ENCODE assay signal across 8 cellular contexts in the genomic region with DNA sequence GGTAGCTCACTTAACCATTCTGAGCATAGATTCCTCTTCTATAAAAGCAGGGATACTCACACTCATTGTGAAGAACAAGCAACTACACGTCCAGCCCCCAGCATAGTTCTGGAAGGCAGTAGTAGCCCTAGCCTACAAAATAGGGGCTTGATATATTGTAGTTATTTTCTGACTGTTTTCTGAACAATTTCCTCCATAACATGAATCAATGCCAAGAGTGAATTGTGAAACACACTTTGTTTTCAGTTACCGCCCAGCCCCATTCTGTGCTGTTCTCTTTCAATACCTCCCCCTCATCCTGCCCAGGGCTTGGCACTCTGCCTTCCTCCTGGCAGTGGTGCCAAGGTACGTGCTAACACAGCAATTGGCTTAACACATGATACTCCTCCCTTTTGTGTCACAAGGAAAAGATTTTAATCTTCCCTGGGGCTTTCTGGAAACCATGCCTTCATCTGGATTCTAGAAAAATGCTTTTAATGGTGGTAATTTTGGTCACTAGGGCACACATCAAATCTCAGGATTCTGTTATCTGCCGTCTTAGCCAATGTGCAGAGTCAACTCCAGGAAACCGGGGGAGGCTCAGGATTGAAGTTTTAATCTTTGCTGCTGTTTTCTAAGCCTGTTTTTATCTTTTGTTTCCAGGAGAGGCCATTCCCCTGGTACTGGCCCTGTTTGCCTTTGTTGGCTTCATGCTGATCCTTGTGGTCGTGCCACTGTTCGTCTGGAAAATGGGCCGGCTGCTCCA. TPM values are rescaled to one million over a fixed set of nuclear protein-coding genes. Genes with fewer than 3 reads are reported as not detected.
DNase-seq lines count a peak whose midpoint lies in the region; ATAC-seq, FAIRE-seq and TF ChIP-seq lines count a peak whose summit lies in the region.

No MANE protein-coding gene starts in this region.

- no peaks in the 10 kb centered on the region for H3K79me1 ChIP-seq in mesendoderm (ENCODE audit: low read length)

- H4K5ac ChIP-seq in mesendoderm (ENCODE audit: low read length) = no peak overlapping the region

- H2AK5ac ChIP-seq in mesendoderm (ENCODE audit: low read length) = no peak overlapping the region

- peak overlapping the region in 1 of 11 experiments; percentile 6; a peak in 1 of 22 replicates for H3K27ac ChIP-seq in BLaER1 treated with 17β-estradiol and CSF1 and Interleukin-3, amounts not matched to agents 10 nM and 100 nM
- no peak overlapping the region for H3K27ac ChIP-seq in mesendoderm (ENCODE audit: low read depth, low read length)

- H3K4me3 ChIP-seq in BLaER1 treated with 17β-estradiol and CSF1 and Interleukin-3, amounts not matched to agents 10 nM and 100 nM = no peak overlapping the region
- H3K4me3 ChIP-seq in mucosa of descending colon (no peak overlapping the region), mesendoderm (ENCODE audit: low read length) (no peak overlapping the region)

- no peaks in the 10 kb centered on the region for H3K79me2 ChIP-seq in mesendoderm (ENCODE audit: control insufficient read depth, insufficient read depth, low read length)

- no peak overlapping the region for H3K56ac ChIP-seq in mesendoderm (ENCODE audit: low read length)

- H3K4me1 ChIP-seq in BLaER1 treated with 17β-estradiol and CSF1 and Interleukin-3, amounts not matched to agents 10 nM and 100 nM = peaks cover 10 to 25% (median 17%) of the 10 kb centered on the region in 10 experiments
- H3K4me1 ChIP-seq in mucosa of descending colon (ENCODE audit: low read depth) = peaks cover 15% of the 10 kb centered on the region
- no peaks in the 10 kb centered on the region for H3K4me1 ChIP-seq in mesendoderm (ENCODE audit: control insufficient read depth, low read depth, low read length)

- H3K9me3 ChIP-seq in BLaER1 treated with 17β-estradiol and CSF1 and Interleukin-3, amounts not matched to agents 10 nM and 100 nM (replicated peaks in 1 of 11) = no peaks in the 10 kb centered on the region
- no peaks in the 10 kb centered on the region for H3K9me3 ChIP-seq in mucosa of descending colon

- H4K20me1 ChIP-seq in BLaER1 treated with 17β-estradiol and CSF1 and Interleukin-3, amounts not matched to agents 10 nM and 100 nM = no peaks in the 10 kb centered on the region

- peak; percentile 24 for FAIRE-seq in colon (lab: Jason Lieb, UNC)

- peak overlapping the region in 6 of 11 experiments; percentile 8 to 59 (median 32); a peak in 9 of 22 replicates for H3K4me2 ChIP-seq in BLaER1 treated with 17β-estradiol and CSF1 and Interleukin-3, amounts not matched to agents 10 nM and 100 nM
- H3K4me2 ChIP-seq in mesendoderm (ENCODE audit: low read length) = no peak overlapping the region

- no peak overlapping the region for H2BK120ac ChIP-seq in mesendoderm (ENCODE audit: low read depth, low read length)

- intact Hi-C loops in mucosa of descending colon (cut with DNase I, micrococcal nuclease) = no loop called here

- no peaks in the 10 kb centered on the region for H3K27me3 ChIP-seq in BLaER1 treated with 17β-estradiol and CSF1 and Interleukin-3, amounts not matched to agents 10 nM and 100 nM
- no peaks in the 10 kb centered on the region for H3K27me3 ChIP-seq in mesendoderm (ENCODE audit: insufficient read depth, low read length, poor library complexity)

- H3K9ac ChIP-seq in BLaER1 treated with 17β-estradiol and CSF1 and Interleukin-3, amounts not matched to agents 10 nM and 100 nM = no peak overlapping the region
- H3K9ac ChIP-seq in mesendoderm (ENCODE audit: low read length) = no peak overlapping the region

- H3K18ac ChIP-seq in mesendoderm (ENCODE audit: low read length) = no peak overlapping the region

- no peaks in the 10 kb centered on the region for H3K36me3 ChIP-seq in BLaER1 treated with 17β-estradiol and CSF1 and Interleukin-3, amounts not matched to agents 10 nM and 100 nM
- H3K36me3 ChIP-seq in mucosa of descending colon (ENCODE audit: low read depth) (no peaks in the 10 kb centered on the region), mesendoderm (ENCODE audit: control insufficient read depth, insufficient read depth, low read length) (no peaks in the 10 kb centered on the region)

- no peak overlapping the region for H2BK15ac ChIP-seq in mesendoderm (replicated peaks; ENCODE audit: low read depth)

- TF ChIP-seq CTCF in mucosa of descending colon (IDR thresholded peaks at IDR 0.05) = no peak

- H2BK5ac ChIP-seq in mesendoderm (ENCODE audit: low read length) = no peak overlapping the region

- H3K4ac ChIP-seq in mesendoderm (ENCODE audit: low read depth, low read length) = no peak overlapping the region

- H4K8ac ChIP-seq in mesendoderm (ENCODE audit: low read depth, low read length) = no peak overlapping the region

- ATAC-seq in mucosa of descending colon = peak; percentile 98
- no peak for ATAC-seq in HG02798 (IDR thresholded peaks at IDR 0.05; ENCODE audit: poor library complexity, unreplicated experiment)
- no peak for ATAC-seq in HG03520 (IDR thresholded peaks at IDR 0.05; ENCODE audit: unreplicated experiment)

- no peak overlapping the region for H3K23ac ChIP-seq in mesendoderm (ENCODE audit: low read length)

- DNase-seq in NCI-H2029 (lab: John Stamatoyannopoulos, UW) (peak; percentile 65), mucosa of descending colon (peak; percentile 92 to 95 (median 92)), mesendoderm (no peak)
- no peak for DNase-seq in NK-92 treated with Interleukin-12 subunit alpha and Interleukin-12 subunit beta, amount 100 ng/mL, for 24 hours (lab: John Stamatoyannopoulos, UW)

- WGBS in mesendoderm (ENCODE audit: extremely low coverage, insufficient coverage, low lambda C conversion rate) = no CpG with 5 or more reads among the region's 8 CpGs

RNA-seq across cellular contexts. Expression of gene IL20RB, which starts 37.2 kb away (rescaled TPM):
- total RNA-seq in mucosa of descending colon = 1 to 10 TPM in 2 of 3 donors, under 1 TPM in 1; 0.60 to 1.7 (median 1.2) TPM
- 1.3 TPM for polyA plus RNA-seq in mesendoderm (2013, experiment 1 of 2)
- polyA plus RNA-seq in mesendoderm (2013, experiment 2 of 2) = 1.3 TPM

Comparison
In these comparisons a context has a peak if more than half of its experiments do, and no peak if none do; other contexts are left out.
1. DNase-seq: peak in NCI-H2029 (single experiment) and mucosa of descending colon (3 of 3); none in NK-92 treated with Interleukin-12 subunit alpha and Interleukin-12 subunit beta, amount 100 ng/mL, for 24 hours (single experiment) and mesendoderm (single experiment).